Comparison of ENCODE assay signal across 9 cellular contexts in the genomic region with DNA sequence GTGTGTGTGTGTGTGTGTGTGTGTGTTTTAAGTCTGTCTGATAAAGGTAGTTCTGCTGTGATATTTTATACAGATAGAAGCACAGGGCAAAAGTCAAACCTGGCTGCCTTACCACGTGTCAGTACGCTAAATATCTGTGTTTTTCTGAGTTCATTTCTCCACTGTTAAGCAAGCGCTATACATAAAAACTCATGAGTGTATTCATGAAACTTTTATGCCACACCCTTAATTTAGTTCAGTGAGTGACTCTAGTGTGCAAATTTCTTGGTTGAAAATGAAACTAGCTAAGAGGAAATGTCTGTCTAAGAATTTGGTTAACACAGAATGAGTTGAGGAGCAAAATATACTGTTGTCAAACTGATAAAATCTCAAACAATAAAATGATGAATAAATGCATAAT. TPM values are rescaled to one million over a fixed set of nuclear protein-coding genes. Genes with fewer than 3 reads are reported as not detected.
DNase-seq lines count a peak whose midpoint lies in the region; ATAC-seq, FAIRE-seq and TF ChIP-seq lines count a peak whose summit lies in the region.
"Had no signal": no experiment of that assay in that cellular context is flagged by ENCODE, and none has a peak within 500 bp of the region (broad histone marks: within the 10 kb centered on the region; RNA-seq: fewer than 3 reads in every experiment).

No MANE protein-coding gene starts in this region.

- peak; percentile 91 for FAIRE-seq in GM12891 (lab: Jason Lieb, UNC)

- peak overlapping the region; percentile 24 for H3K27ac Mint-ChIP-seq in endothelial cell (ENCODE audit: unreplicated experiment)
- H3K27ac Mint-ChIP-seq: progenitor cell of endocrine pancreas had no signal

- no peaks in the 10 kb centered on the region for H3K9me3 Mint-ChIP-seq in endothelial cell (ENCODE audit: unreplicated experiment)

- H3K36me3 Mint-ChIP-seq in endothelial cell (ENCODE audit: low read depth, unreplicated experiment): peaks cover 29% of the 10 kb centered on the region

- no peak overlapping the region for H3K4me3 Mint-ChIP-seq in endothelial cell (ENCODE audit: unreplicated experiment)

- peaks cover 24% of the 10 kb centered on the region for H3K4me1 Mint-ChIP-seq in endothelial cell (ENCODE audit: unreplicated experiment)

- peak; percentile 42 for DNase-seq in GM12891 (ENCODE audit: insufficient read length, low spot score)
- DNase-seq in endothelial cell (ENCODE audit: low spot score): no peak
- no peak for DNase-seq in stimulated activated CD4-positive, alpha-beta T cell treated with anti-CD3 and anti-CD28 coated beads, Interleukin-15, amount 100 ng/mL, for 24 hours
- DNase-seq in globus pallidus (ENCODE audit: low spot score): no peak
- DNase-seq in stimulated activated CD4-positive, alpha-beta T cell treated with anti-CD3 and anti-CD28 coated beads, Interleukin-4, amount 100 ng/mL, for 4 hours: no peak
- no peak for DNase-seq in NCI-H1092 treated with DMSO at 0.1 percent for 48 hours (lab: John Stamatoyannopoulos, UW)

- no peaks in the 10 kb centered on the region for H3K27me3 Mint-ChIP-seq in endothelial cell (ENCODE audit: unreplicated experiment)
- H3K27me3 Mint-ChIP-seq: progenitor cell of endocrine pancreas had no signal

- TF ChIP-seq POLR2A in GM12891 (IDR thresholded peaks at IDR 0.05; ENCODE audit: low read depth, low read length): no peak

- no peak for TF ChIP-seq CTCF in endothelial cell (IDR thresholded peaks at IDR 0.05; ENCODE audit: unreplicated experiment)

- peak; percentile 86 for ATAC-seq in GM21367 (IDR thresholded peaks at IDR 0.05; ENCODE audit: unreplicated experiment)
- ATAC-seq in HG03457 (IDR thresholded peaks at IDR 0.05; ENCODE audit: unreplicated experiment): peak; percentile 93

TF ChIP-seq in GM12891, 5 proteins besides CTCF, POLR2A, EP300 and RAD21:
- TF ChIP-seq POU2F2 (IDR thresholded peaks at IDR 0.05; ENCODE audit: low read depth, low read length): peak; percentile 48; the same call in 1 of the 2 replicates
- peak; percentile 62 for TF ChIP-seq SPI1 (IDR thresholded peaks at IDR 0.05; ENCODE audit: low read depth, low read length)
- no peak for TF ChIP-seq POLR2AphosphoS5 (IDR thresholded peaks at IDR 0.05; ENCODE audit: low read depth, low read length)

RNA-seq across cellular contexts. Expression of a gene that starts 11.2 kb away (rescaled TPM):
- polyA plus RNA-seq in GM12891 (2012; ENCODE audit: low read depth, missing spikeins): 3.9 TPM
- 38.6 TPM for total RNA-seq in endothelial cell (ENCODE audit: unreplicated experiment)
